In the genomic region with DNA sequence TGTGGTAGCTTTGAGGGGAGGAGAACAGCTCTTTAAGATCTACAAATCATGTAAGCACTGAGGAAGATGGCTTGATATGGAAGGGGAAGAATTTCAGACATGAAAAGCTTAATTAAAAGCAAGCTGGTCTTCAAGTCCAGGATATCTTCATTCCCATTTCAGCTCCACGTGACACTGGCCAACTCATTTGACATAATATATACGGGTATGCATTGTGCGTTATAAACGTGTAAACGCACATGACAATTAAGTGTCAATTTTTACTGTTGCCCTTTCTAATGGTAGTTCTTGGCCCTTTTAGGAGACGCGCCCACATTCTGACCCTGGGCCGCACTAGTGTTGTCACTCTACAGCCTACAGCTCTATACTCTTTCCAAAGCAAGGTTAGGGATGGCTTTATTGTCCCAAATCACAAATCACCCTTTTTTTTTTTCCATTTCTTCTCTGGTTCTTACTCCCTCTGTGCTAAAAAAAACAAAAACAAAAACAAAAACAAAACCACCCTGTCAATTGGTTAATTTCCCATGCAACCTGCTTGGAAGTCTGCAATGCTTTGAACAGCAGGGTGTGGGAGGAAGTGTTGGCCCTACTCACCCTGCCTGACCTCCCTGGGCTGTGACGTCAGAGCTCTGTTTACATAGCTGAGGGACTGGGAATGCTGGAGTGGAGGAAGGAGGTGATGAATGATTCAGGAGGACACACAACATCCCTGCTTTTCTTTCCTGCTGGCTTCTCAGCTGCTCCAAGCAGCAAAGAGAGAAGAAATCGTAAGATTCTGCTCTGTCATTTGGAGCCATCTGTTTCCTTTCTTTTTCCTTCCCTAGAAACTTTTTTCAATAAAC, we compare ENCODE assay signal across 11 cellular contexts. TPM values are rescaled to one million over a fixed set of nuclear protein-coding genes. Genes with fewer than 3 reads are reported as not detected.
DNase-seq lines count a peak whose midpoint lies in the region; ATAC-seq, FAIRE-seq and TF ChIP-seq lines count a peak whose summit lies in the region.
"Had no signal": no experiment of that assay in that cellular context is flagged by ENCODE, and none has a peak within 500 bp of the region (broad histone marks: within the 10 kb centered on the region; RNA-seq: fewer than 3 reads in every experiment).

No MANE protein-coding gene starts in this region.

- no peak for TF ChIP-seq POLR2A in A549 (IDR thresholded peaks at IDR 0.05; ENCODE audit: low read length)
- TF ChIP-seq POLR2A in right lobe of liver (IDR thresholded peaks at IDR 0.05), result no peak

- ATAC-seq in A549 (peak; percentile 88 to 90), right lobe of liver (peak; percentile 69 to 90 (median 84)), HG03565 (IDR thresholded peaks at IDR 0.05; ENCODE audit: unreplicated experiment) (no peak), HG03342 (IDR thresholded peaks at IDR 0.05; ENCODE audit: unreplicated experiment) (no peak)

- DNase-seq in A549 (ENCODE audit: low read depth in 1 of 2, low spot score in 1 of 2) (peak; percentile 94 to 99), HuH-7 (ENCODE audit: low spot score) (peak; percentile 76), cardiac fibroblast (ENCODE audit: low read depth in 2 of 2) (peak; percentile 88 to 91), right lobe of liver (peak; percentile 82 to 89 (median 86)), NCI-H1048 (lab: John Stamatoyannopoulos, UW) (no peak), NCI-H1436 (lab: John Stamatoyannopoulos, UW) (no peak)
- DNase-seq: activated naive CD4-positive, alpha-beta T cell; DMS79 had no signal

- H3K4me3 ChIP-seq in A549, result peak overlapping the region; percentile 3; the same call in 1 of the 3 replicates
- no peak overlapping the region for H3K4me3 ChIP-seq in cardiac fibroblast (replicated peaks in 1 of 2; ENCODE audit: low read depth in 2 of 2, low read length in 2 of 2)
- H3K4me3 ChIP-seq in right lobe of liver, result no peak overlapping the region
- H3K4me3 ChIP-seq: skin epidermis had no signal

- peak overlapping the region; percentile 92 for H3K4me2 ChIP-seq in A549

- H3K9me3 ChIP-seq in A549 (no peaks in the 10 kb centered on the region), right lobe of liver (no peaks in the 10 kb centered on the region)

- H3K27ac ChIP-seq in A549 (peak overlapping the region; percentile 89 to 95), right lobe of liver (no peak overlapping the region)
- H3K27ac ChIP-seq: skin epidermis had no signal

- CTCF ChIA-PET in A549 (lab: Yijun Ruan, JAX), result interaction anchor here (0.7 to 6.8 kb wide), 3 partner anchors 14 to 635 kb away, joined by 3 to 53 read pairs (median 4); partner anchors contain the start of gene RFK

- TF ChIP-seq CTCF in A549 (IDR thresholded peaks at IDR 0.05) (no peak), cardiac fibroblast (IDR thresholded peaks at IDR 0.05; ENCODE audit: low read depth, low read length) (no peak), right lobe of liver (IDR thresholded peaks at IDR 0.05) (no peak)

- H3K36me3 ChIP-seq in right lobe of liver, result no peaks in the 10 kb centered on the region

- intact Hi-C loops in right lobe of liver (cut with DNase I), result no loop called here

- peak; percentile 76 for FAIRE-seq in A549 (lab: Jason Lieb, UNC)

- peak; percentile 6 to 44; a peak in 2 of 5 replicates for TF ChIP-seq RAD21 in A549 (conservative IDR thresholded peaks at IDR 0.05 in 1 of 2, IDR thresholded peaks at IDR 0.05 in 1 of 2)

- peak; percentile 92 to 96 for TF ChIP-seq EP300 in A549 (IDR thresholded peaks at IDR 0.05)

- H3K27me3 ChIP-seq in right lobe of liver, result no peaks in the 10 kb centered on the region

- WGBS in A549 (ENCODE audit: missing lambda C conversion rate), result 23% methylated on average over 10 of the region's 10 CpGs
- WGBS in right lobe of liver (ENCODE audit: insufficient coverage, low coverage, low lambda C conversion rate, missing lambda C conversion rate), result 76% methylated on average over 10 of the region's 10 CpGs

- H3K4me1 ChIP-seq in A549, result peaks cover 94% of the 10 kb centered on the region
- H3K4me1 ChIP-seq in right lobe of liver, result peaks cover 0 to 40% (median 21%) of the 10 kb centered on the region in 4 donors

- POLR2A ChIA-PET in A549 (lab: Yijun Ruan, JAX), result interaction anchor here (0.6 to 8.6 kb wide), 4 partner anchors 9 to 484 kb away, joined by 3 to 102 read pairs (median 6); partner anchors contain the start of genes PCSK5 and RFK

TF ChIP-seq in A549, 52 proteins besides CTCF, POLR2A, EP300 and RAD21 (continues in another document):
- TF ChIP-seq ZC3H11A (IDR thresholded peaks at IDR 0.05) (no peak), RFX5 (IDR thresholded peaks at IDR 0.05) (no peak), CEBPB (IDR thresholded peaks at IDR 0.05) (peak; percentile 44 to 81; a peak in 1 of 4 replicates), NFE2L2 (conservative IDR thresholded peaks at IDR 0.05; ENCODE audit: low read length) (no peak), BCL3 (IDR thresholded peaks at IDR 0.05) (peak; percentile 78; the same call in 1 of the 3 replicates), MYC (IDR thresholded peaks at IDR 0.05; ENCODE audit: borderline replicate concordance, low read length) (0 out of 2 replicates have a peak, but pooled peaks have one; percentile 34), CHD4 (IDR thresholded peaks at IDR 0.05; ENCODE audit: borderline replicate concordance) (no peak), CHD2 (IDR thresholded peaks at IDR 0.05; ENCODE audit: low read length, partially characterized antibody) (peak; percentile 33), HES2 (IDR thresholded peaks at IDR 0.05) (no peak), PHF8 (IDR thresholded peaks at IDR 0.05; ENCODE audit: borderline replicate concordance, low read depth) (no peak), SREBF2 (IDR thresholded peaks at IDR 0.05) (no peak), NPAS2 (CRISPR knock-in tag; IDR thresholded peaks at IDR 0.05; ENCODE audit: borderline replicate concordance) (no peak), KDM5A (IDR thresholded peaks at IDR 0.05) (no peak), MAZ (IDR thresholded peaks at IDR 0.05; ENCODE audit: borderline replicate concordance, low read depth, low read length) (no peak), EHMT2 (IDR thresholded peaks at IDR 0.05; ENCODE audit: low read depth) (no peak), TP53 (CRISPR knock-in tag; IDR thresholded peaks at IDR 0.05) (no peak)
- TF ChIP-seq, protein P1, sequence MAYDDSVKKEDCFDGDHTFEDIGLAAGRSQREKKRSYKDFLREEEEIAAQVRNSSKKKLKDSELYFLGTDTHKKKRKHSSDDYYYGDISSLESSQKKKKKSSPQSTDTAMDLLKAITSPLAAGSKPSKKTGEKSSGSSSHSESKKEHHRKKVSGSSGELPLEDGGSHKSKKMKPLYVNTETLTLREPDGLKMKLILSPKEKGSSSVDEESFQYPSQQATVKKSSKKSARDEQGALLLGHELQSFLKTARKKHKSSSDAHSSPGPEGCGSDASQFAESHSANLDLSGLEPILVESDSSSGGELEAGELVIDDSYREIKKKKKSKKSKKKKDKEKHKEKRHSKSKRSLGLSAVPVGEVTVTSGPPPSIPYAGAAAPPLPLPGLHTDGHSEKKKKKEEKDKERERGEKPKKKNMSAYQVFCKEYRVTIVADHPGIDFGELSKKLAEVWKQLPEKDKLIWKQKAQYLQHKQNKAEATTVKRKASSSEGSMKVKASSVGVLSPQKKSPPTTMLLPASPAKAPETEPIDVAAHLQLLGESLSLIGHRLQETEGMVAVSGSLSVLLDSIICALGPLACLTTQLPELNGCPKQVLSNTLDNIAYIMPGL (CRISPR knock-in tag; IDR thresholded peaks at IDR 0.05; ENCODE audit: borderline replicate concordance), result no peak
- TF ChIP-seq, protein P2, sequence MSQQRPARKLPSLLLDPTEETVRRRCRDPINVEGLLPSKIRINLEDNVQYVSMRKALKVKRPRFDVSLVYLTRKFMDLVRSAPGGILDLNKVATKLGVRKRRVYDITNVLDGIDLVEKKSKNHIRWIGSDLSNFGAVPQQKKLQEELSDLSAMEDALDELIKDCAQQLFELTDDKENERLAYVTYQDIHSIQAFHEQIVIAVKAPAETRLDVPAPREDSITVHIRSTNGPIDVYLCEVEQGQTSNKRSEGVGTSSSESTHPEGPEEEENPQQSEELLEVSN (IDR thresholded peaks at IDR 0.05; ENCODE audit: borderline replicate concordance, low read depth), result no peak
- TF ChIP-seq, protein P3, sequence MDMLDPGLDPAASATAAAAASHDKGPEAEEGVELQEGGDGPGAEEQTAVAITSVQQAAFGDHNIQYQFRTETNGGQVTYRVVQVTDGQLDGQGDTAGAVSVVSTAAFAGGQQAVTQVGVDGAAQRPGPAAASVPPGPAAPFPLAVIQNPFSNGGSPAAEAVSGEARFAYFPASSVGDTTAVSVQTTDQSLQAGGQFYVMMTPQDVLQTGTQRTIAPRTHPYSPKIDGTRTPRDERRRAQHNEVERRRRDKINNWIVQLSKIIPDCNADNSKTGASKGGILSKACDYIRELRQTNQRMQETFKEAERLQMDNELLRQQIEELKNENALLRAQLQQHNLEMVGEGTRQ (IDR thresholded peaks at IDR 0.05), result no peak

RNA-seq across cellular contexts. Expression of gene RFK, which starts 19.3 kb away (rescaled TPM):
- 130 and 184 TPM in 2 replicates for polyA plus RNA-seq in A549 (2011; rRNA removed)
- 22.4 and 34.2 TPM in 2 replicates for polyA plus RNA-seq in A549 (2012; cell fraction: cytosol; rRNA removed)
- 8.7 and 11.8 TPM in 2 replicates for polyA plus RNA-seq in A549 (2012; cell fraction: nucleus; rRNA removed)
- polyA plus RNA-seq in A549 (2017; fragmentation: RNase III; extraction: RNeasy Plus Mini Kit Qiagen cat#74134 plus additional on column Dnase treatment), result 43.1 to 56.7 TPM (median 50.5 TPM) in 3 replicates
- 20.9 and 23.0 TPM in 2 replicates for polyA minus RNA-seq in A549 (2011; rRNA and poly(A)+ RNA removed)
- total RNA-seq in right lobe of liver, result 10 to 100 TPM; 11.1 to 25.2 (median 19.7) TPM

Comparison
In these comparisons a context has a peak if more than half of its experiments do, and no peak if none do; other contexts are left out.
1. ATAC-seq: peak in A549 (2 of 2) and right lobe of liver (4 of 4); none in HG03565 (single experiment) and HG03342 (single experiment).
2. DNase-seq: peak in A549 (2 of 2), HuH-7 (single experiment), cardiac fibroblast (2 of 2) and right lobe of liver (3 of 3); none in NCI-H1048 (single experiment) and NCI-H1436 (single experiment).
3. H3K27ac ChIP-seq: peak in A549 (2 of 2); none in right lobe of liver (0 of 3).